ENCODE assay signal across 1 cellular context in the genomic region with DNA sequence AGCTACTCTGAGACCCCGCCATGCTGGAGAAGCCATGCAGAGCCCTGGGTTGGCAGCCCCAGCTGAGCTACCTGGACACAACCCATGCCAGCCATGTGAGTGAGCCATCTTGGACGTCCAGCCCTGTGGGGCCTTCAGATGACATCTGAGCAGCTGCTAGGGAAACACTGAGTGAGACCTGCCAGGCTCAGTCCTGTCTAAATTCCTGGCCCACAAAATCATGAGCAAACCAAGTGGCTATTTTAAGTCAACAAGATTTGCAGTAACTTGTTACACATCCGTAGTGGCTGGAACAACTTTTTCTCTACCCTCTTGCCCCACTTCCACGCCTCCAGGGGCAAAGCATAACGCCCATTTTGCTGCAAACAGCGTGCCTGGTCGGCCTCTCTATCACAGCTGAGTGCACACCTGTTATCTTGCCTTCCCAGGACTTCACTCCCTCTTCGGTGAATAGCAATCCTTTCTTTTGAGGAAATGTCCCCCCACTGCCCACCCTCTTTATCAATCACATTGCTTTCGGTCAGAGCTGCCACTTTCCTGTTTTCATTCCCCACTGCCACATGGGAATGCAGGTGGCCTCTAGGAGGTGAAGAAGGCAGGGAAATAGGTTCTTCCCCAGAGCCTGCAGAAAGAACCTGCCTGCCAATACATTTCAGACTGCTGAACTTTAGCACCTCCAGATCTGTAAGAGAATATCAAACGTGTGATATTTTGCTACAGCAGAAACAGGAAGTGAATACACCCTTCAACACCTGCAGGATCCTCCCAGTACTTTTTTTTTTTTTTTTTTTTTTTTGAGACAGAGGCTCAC.
TF ChIP-seq lines count a peak whose summit lies in the region.

No MANE protein-coding gene starts in this region.

TF ChIP-seq in GM12878, 131 proteins besides CTCF, POLR2A, EP300 and RAD21 (continues in another document):
- TF ChIP-seq, protein P1, sequence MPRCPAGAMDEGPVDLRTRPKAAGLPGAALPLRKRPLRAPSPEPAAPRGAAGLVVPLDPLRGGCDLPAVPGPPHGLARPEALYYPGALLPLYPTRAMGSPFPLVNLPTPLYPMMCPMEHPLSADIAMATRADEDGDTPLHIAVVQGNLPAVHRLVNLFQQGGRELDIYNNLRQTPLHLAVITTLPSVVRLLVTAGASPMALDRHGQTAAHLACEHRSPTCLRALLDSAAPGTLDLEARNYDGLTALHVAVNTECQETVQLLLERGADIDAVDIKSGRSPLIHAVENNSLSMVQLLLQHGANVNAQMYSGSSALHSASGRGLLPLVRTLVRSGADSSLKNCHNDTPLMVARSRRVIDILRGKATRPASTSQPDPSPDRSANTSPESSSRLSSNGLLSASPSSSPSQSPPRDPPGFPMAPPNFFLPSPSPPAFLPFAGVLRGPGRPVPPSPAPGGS (IDR thresholded peaks at IDR 0.05; ENCODE audit: borderline replicate concordance, insufficient read depth, low read depth, low read length, poor library complexity, severe bottlenecking), result no peak
- peak; percentile 71 for TF ChIP-seq TCF12 (IDR thresholded peaks at IDR 0.05; ENCODE audit: low read depth, low read length)
- no peak for TF ChIP-seq STAT1 (conservative IDR thresholded peaks at IDR 0.05)
- TF ChIP-seq EZH2 (IDR thresholded peaks at IDR 0.05; ENCODE audit: borderline replicate concordance, control insufficient read depth, low read depth, low read length), result no peak
- no peak for TF ChIP-seq HDAC6 (IDR thresholded peaks at IDR 0.05; ENCODE audit: unreplicated experiment)
- TF ChIP-seq, protein P2, sequence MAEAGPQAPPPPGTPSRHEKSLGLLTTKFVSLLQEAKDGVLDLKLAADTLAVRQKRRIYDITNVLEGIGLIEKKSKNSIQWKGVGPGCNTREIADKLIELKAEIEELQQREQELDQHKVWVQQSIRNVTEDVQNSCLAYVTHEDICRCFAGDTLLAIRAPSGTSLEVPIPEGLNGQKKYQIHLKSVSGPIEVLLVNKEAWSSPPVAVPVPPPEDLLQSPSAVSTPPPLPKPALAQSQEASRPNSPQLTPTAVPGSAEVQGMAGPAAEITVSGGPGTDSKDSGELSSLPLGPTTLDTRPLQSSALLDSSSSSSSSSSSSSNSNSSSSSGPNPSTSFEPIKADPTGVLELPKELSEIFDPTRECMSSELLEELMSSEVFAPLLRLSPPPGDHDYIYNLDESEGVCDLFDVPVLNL (IDR thresholded peaks at IDR 0.05; ENCODE audit: low read depth, low read length), result no peak
- no peak for TF ChIP-seq PAX8 (IDR thresholded peaks at IDR 0.05)
- 0 out of 2 replicates have a peak, but pooled peaks have one; percentile 62 for TF ChIP-seq ASH2L (IDR thresholded peaks at IDR 0.05; ENCODE audit: borderline replicate concordance, low read depth)
- TF ChIP-seq TAF1 (IDR thresholded peaks at IDR 0.05; ENCODE audit: borderline replicate concordance, low read depth, low read length), result peak; percentile 41; the same call in 1 of the 2 replicates
- peak; percentile 49 for TF ChIP-seq SKIL (IDR thresholded peaks at IDR 0.05; ENCODE audit: low read depth, poor library complexity, severe bottlenecking)
- 0 out of 2 replicates have a peak, but pooled peaks have one; percentile 41 for TF ChIP-seq NR2F1 (conservative IDR thresholded peaks at IDR 0.05)
- peak; percentile 60 for TF ChIP-seq POLR2AphosphoS5 (IDR thresholded peaks at IDR 0.05; ENCODE audit: low read length)
- TF ChIP-seq MEF2B (IDR thresholded peaks at IDR 0.05; ENCODE audit: partially characterized antibody, poor library complexity, severe bottlenecking), result peak; percentile 34
- no peak for TF ChIP-seq CEBPZ (IDR thresholded peaks at IDR 0.05; ENCODE audit: low read depth, low read length)
- no peak for TF ChIP-seq ETV6 (conservative IDR thresholded peaks at IDR 0.05 in 1 of 2, IDR thresholded peaks at IDR 0.05 in 1 of 2; ENCODE audit: borderline replicate concordance in 1 of 2, low read depth in 1 of 2)
- TF ChIP-seq IKZF2 (IDR thresholded peaks at IDR 0.05), result peak; percentile 95 to 97
- peak; percentile 39; the same call in 1 of the 2 replicates for TF ChIP-seq SMAD5 (IDR thresholded peaks at IDR 0.05; ENCODE audit: low read depth)
- TF ChIP-seq RFX5 (IDR thresholded peaks at IDR 0.05; ENCODE audit: low read depth, low read length), result no peak
- TF ChIP-seq TARDBP (IDR thresholded peaks at IDR 0.05; ENCODE audit: borderline replicate concordance), result no peak
- no peak for TF ChIP-seq ATF7 (IDR thresholded peaks at IDR 0.05; ENCODE audit: low read depth)
- TF ChIP-seq HCFC1 (IDR thresholded peaks at IDR 0.05; ENCODE audit: low read length), result no peak
- TF ChIP-seq NFIC (IDR thresholded peaks at IDR 0.05; ENCODE audit: low read depth, low read length), result no peak; the same call in none of the 2 replicates
- TF ChIP-seq KLF5 (IDR thresholded peaks at IDR 0.05; ENCODE audit: partially characterized antibody), result peak; percentile 30
- TF ChIP-seq SIN3A (IDR thresholded peaks at IDR 0.05; ENCODE audit: low read depth, low read length), result 0 out of 2 replicates have a peak, but pooled peaks have one; percentile 42
- TF ChIP-seq TBL1XR1 (IDR thresholded peaks at IDR 0.05; ENCODE audit: low read depth, low read length), result no peak
- TF ChIP-seq MTA2 (IDR thresholded peaks at IDR 0.05; ENCODE audit: low read depth), result peak; percentile 61
- TF ChIP-seq ZBED1 (IDR thresholded peaks at IDR 0.05; ENCODE audit: borderline replicate concordance), result 0 out of 2 replicates have a peak, but pooled peaks have one; percentile 46
- peak; percentile 56; the same call in 1 of the 2 replicates for TF ChIP-seq DPF2 (IDR thresholded peaks at IDR 0.05)
- no peak for TF ChIP-seq RAD51 (IDR thresholded peaks at IDR 0.05)
- TF ChIP-seq KDM1A (IDR thresholded peaks at IDR 0.05; ENCODE audit: borderline replicate concordance), result no peak
- no peak for TF ChIP-seq ZNF24 (IDR thresholded peaks at IDR 0.05)
- no peak for TF ChIP-seq FOXK2 (IDR thresholded peaks at IDR 0.05)
- TF ChIP-seq NR2C2 (IDR thresholded peaks at IDR 0.05; ENCODE audit: borderline replicate concordance, control insufficient read depth, insufficient read length, low read depth), result no peak
- TF ChIP-seq, protein P3, sequence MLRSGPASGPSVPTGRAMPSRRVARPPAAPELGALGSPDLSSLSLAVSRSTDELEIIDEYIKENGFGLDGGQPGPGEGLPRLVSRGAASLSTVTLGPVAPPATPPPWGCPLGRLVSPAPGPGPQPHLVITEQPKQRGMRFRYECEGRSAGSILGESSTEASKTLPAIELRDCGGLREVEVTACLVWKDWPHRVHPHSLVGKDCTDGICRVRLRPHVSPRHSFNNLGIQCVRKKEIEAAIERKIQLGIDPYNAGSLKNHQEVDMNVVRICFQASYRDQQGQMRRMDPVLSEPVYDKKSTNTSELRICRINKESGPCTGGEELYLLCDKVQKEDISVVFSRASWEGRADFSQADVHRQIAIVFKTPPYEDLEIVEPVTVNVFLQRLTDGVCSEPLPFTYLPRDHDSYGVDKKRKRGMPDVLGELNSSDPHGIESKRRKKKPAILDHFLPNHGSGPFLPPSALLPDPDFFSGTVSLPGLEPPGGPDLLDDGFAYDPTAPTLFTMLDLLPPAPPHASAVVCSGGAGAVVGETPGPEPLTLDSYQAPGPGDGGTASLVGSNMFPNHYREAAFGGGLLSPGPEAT (IDR thresholded peaks at IDR 0.05; ENCODE audit: low read depth), result peak; percentile 94
- TF ChIP-seq CHD4 (IDR thresholded peaks at IDR 0.05), result no peak
- TF ChIP-seq, protein P4, sequence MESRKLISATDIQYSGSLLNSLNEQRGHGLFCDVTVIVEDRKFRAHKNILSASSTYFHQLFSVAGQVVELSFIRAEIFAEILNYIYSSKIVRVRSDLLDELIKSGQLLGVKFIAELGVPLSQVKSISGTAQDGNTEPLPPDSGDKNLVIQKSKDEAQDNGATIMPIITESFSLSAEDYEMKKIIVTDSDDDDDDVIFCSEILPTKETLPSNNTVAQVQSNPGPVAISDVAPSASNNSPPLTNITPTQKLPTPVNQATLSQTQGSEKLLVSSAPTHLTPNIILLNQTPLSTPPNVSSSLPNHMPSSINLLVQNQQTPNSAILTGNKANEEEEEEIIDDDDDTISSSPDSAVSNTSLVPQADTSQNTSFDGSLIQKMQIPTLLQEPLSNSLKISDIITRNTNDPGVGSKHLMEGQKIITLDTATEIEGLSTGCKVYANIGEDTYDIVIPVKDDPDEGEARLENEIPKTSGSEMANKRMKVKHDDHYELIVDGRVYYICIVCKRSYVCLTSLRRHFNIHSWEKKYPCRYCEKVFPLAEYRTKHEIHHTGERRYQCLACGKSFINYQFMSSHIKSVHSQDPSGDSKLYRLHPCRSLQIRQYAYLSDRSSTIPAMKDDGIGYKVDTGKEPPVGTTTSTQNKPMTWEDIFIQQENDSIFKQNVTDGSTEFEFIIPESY (IDR thresholded peaks at IDR 0.05), result no peak
- no peak for TF ChIP-seq BCLAF1 (IDR thresholded peaks at IDR 0.05)
- peak; percentile 93 for TF ChIP-seq SPI1 (IDR thresholded peaks at IDR 0.05; ENCODE audit: borderline replicate concordance, insufficient read depth, low read depth, low read length)
- peak; percentile 56 for TF ChIP-seq NBN (IDR thresholded peaks at IDR 0.05)
- no peak for TF ChIP-seq ELK1 (IDR thresholded peaks at IDR 0.05; ENCODE audit: low read depth, low read length)
- TF ChIP-seq RELA (IDR thresholded peaks at IDR 0.05; ENCODE audit: borderline replicate concordance, partially characterized antibody), result peak; percentile 51
